Comparison of ENCODE assay signal across 24 cellular contexts in genomic region chr6:139593081-139593480, GRCh38.
"Had no signal": no experiment of that assay in that cellular context is flagged by ENCODE, and none has a peak within 500 bp of the region (broad histone marks: within the 10 kb centered on the region; RNA-seq: fewer than 3 reads in every experiment).

No MANE protein-coding gene starts in this region.

- H3K36me3 ChIP-seq: left lung, vagina had no signal

- H3K4me3 ChIP-seq: hepatocyte, left lung, vagina had no signal

- H3K27ac ChIP-seq: foreskin keratinocyte, hepatocyte, left lung, vagina had no signal

- H3K9me3 ChIP-seq: left lung, vagina had no signal

- DNase-seq: activated B cell treated with CpG ODN at 0.5 μM for 24 hours; activated CD4-positive, alpha-beta T cell treated with anti-CD3 and anti-CD28 coated beads for 36 hours; activated CD4-positive, alpha-beta T cell treated with anti-CD3 and anti-CD28 coated beads, Interleukin-2, amount 50 U/mL, for 48 hours; activated effector memory CD4-positive, alpha-beta T cell treated with Interleukin-2 at 50 U/mL for 16 hours; activated naive CD4-positive, alpha-beta T cell treated with anti-CD3 and anti-CD28 coated beads, Interleukin-2, amount 10 ng/mL, durations not matched to agents 7 days and 5 days; activated naive CD8-positive, alpha-beta T cell treated with anti-CD3 and anti-CD28 coated beads, Interleukin-2, amount 50 U/mL, for 24 hours; activated T-cell treated with anti-CD3 and anti-CD28 coated beads, Interleukin-2, amount 50 U/mL, for 72 hours; anterior cingulate cortex; caudate nucleus; effector CD4-positive, alpha-beta T cell; erythroblast; foreskin keratinocyte; glutamatergic neuron; immature natural killer cell; left lung; midbrain; nephron progenitor cell; nucleus accumbens; stimulated activated CD4-positive, alpha-beta T cell treated with anti-CD3 and anti-CD28 coated beads, Interleukin-4, amount 100 ng/mL, for 24 hours; stimulated activated naive CD4-positive, alpha-beta T cell treated with Interleukin-2 at 50 U/mL for 16 hours; T1000; trophoblast cell had no signal

- H3K27me3 ChIP-seq: foreskin keratinocyte, hepatocyte, left lung, vagina had no signal

- ATAC-seq: activated CD4-positive, alpha-beta T cell treated with anti-CD3 and anti-CD28 coated beads for 36 hours; activated naive CD8-positive, alpha-beta T cell treated with anti-CD3 and anti-CD28 coated beads, Interleukin-2, amount 50 U/mL, for 24 hours; activated T-cell treated with anti-CD3 and anti-CD28 coated beads, Interleukin-2, amount 50 U/mL, for 72 hours; foreskin keratinocyte; left lung had no signal
